ENCODE assay signal across 8 cellular contexts in genomic region chr9:34603610-34604231, GRCh38. TPM values are rescaled to one million over a fixed set of nuclear protein-coding genes. Genes with fewer than 3 reads are reported as not detected.
DNase-seq lines count a peak whose midpoint lies in the region; ATAC-seq, FAIRE-seq and TF ChIP-seq lines count a peak whose summit lies in the region.

No MANE protein-coding gene starts in this region.

- H3K36me3 Mint-ChIP-seq in WTC11, result no peaks in the 10 kb centered on the region

- peaks cover 9% of the 10 kb centered on the region for H3K4me1 Mint-ChIP-seq in WTC11

- in situ Hi-C loops in mammary epithelial cell (cut with MboI; ENCODE audit: low sequenced_read_pairs in 2 of 2), result loop anchor here in 1 of 2 donors (5.0 to 10.0 kb wide), 2 partner anchors 61 to 169 kb away; no protein-coding TSS in a partner anchor

- peak; percentile 96 for FAIRE-seq in keratinocyte (lab: Jason Lieb, UNC)

- no peak overlapping the region for H3K27ac Mint-ChIP-seq in WTC11

- H3K27ac ChIP-seq in mammary epithelial cell (ENCODE audit: insufficient read depth, low read depth, low read length), result no peak overlapping the region
- H3K27ac ChIP-seq in keratinocyte (ENCODE audit: control insufficient read depth, insufficient read depth, low read length), result no peak overlapping the region

- no peak overlapping the region for H3K4me3 Mint-ChIP-seq in WTC11

- H3K9me3 ChIP-seq in mammary epithelial cell (replicated peaks; ENCODE audit: insufficient read depth, low read length) (no peaks in the 10 kb centered on the region), keratinocyte (ENCODE audit: control insufficient read depth, low read depth, low read length) (no peaks in the 10 kb centered on the region)

- intact Hi-C loops in mammary epithelial cell (cut with micrococcal nuclease), result loop anchor here (1.0 to 5.0 kb wide), 8 partner anchors 55 to 529 kb away; partner anchors contain the start of gene MYORG

- H3K9ac ChIP-seq in mammary epithelial cell (ENCODE audit: insufficient read depth, low read length) (no peak overlapping the region), keratinocyte (ENCODE audit: control insufficient read depth, extremely low read depth, insufficient read depth, low read length) (no peak overlapping the region)

- dilution Hi-C loops in mammary epithelial cell (cut with HindIII; ENCODE audit: low sequenced_read_pairs) (no loop called here), keratinocyte (cut with MboI; ENCODE audit: extremely low pct_ligation_motif_present, low sequenced_read_pairs) (no loop called here)

- no peaks in the 10 kb centered on the region for H3K9me1 ChIP-seq in keratinocyte (ENCODE audit: control insufficient read depth, extremely low read depth, insufficient read depth, low read length)

- no peaks in the 10 kb centered on the region for H3K9me3 Mint-ChIP-seq in WTC11

- POLR2A ChIA-PET in WTC11 (lab: Charles Lee), result interaction anchor here (1.0 kb wide), 1 partner anchor 13 kb away, joined by 3 read pairs; no protein-coding TSS in a partner anchor

- H3K4me2 ChIP-seq in mammary epithelial cell (ENCODE audit: insufficient read depth, low read depth, low read length), result no peak overlapping the region
- H3K4me2 ChIP-seq in keratinocyte (ENCODE audit: control insufficient read depth, extremely low read depth, insufficient read depth, low read depth, low read length), result no peak overlapping the region

- H3K36me3 ChIP-seq in mammary epithelial cell (ENCODE audit: insufficient read depth, low read length) (no peaks in the 10 kb centered on the region), keratinocyte (ENCODE audit: control insufficient read depth in 2 of 2, extremely low read depth in 1 of 2, insufficient read depth in 2 of 2, low read length in 2 of 2) (no peaks in the 10 kb centered on the region)

- no peaks in the 10 kb centered on the region for H3K27me3 ChIP-seq in mammary epithelial cell (ENCODE audit: insufficient read depth, low read length)
- H3K27me3 ChIP-seq in keratinocyte (ENCODE audit: control insufficient read depth, extremely low read depth, insufficient read depth, low read length), result no peaks in the 10 kb centered on the region

- no TSS peak for BruUV-seq in mammary epithelial cell (replicated peaks; lab: Mats Ljungman, UMichigan)

- WGBS in mammary epithelial cell (ENCODE audit: low coverage, missing lambda C conversion rate), result 63% methylated on average over 3 of the region's 4 CpGs

- H3K79me2 ChIP-seq in mammary epithelial cell (ENCODE audit: insufficient read depth, low read length), result no peaks in the 10 kb centered on the region
- H3K79me2 ChIP-seq in keratinocyte (ENCODE audit: control insufficient read depth, insufficient read depth, low read length), result no peaks in the 10 kb centered on the region

- no peaks in the 10 kb centered on the region for H4K20me1 ChIP-seq in mammary epithelial cell (ENCODE audit: insufficient read depth, low read length)
- H4K20me1 ChIP-seq in keratinocyte (ENCODE audit: control insufficient read depth, extremely low read depth, insufficient read depth, low read length), result no peaks in the 10 kb centered on the region

- H3K4me1 ChIP-seq in mammary epithelial cell (ENCODE audit: insufficient read depth, low read length), result peaks cover 15% of the 10 kb centered on the region
- peaks cover 18% of the 10 kb centered on the region for H3K4me1 ChIP-seq in keratinocyte (ENCODE audit: control insufficient read depth, extremely low read depth, insufficient read depth, low read length)

- CTCF ChIA-PET in WTC11 (lab: Charles Lee), result interaction anchor here (0.6 to 7.0 kb wide), 61 partner anchors 9 to 348 kb away, joined by 3 to 96 read pairs (median 5); partner anchors contain the start of genes ARID3C, DCTN3, DNAI1 and ENHO
- CTCF ChIA-PET in mammary epithelial cell (lab: Charles Lee; ENCODE audit: low non-redundant PET), result interaction anchor here (0.5 to 1.0 kb wide), 6 partner anchors 56 to 351 kb away, joined by 3 to 7 read pairs (median 3); no protein-coding TSS in a partner anchor

- H3K4me3 ChIP-seq in mammary epithelial cell (replicated peaks in 1 of 3; ENCODE audit: insufficient read depth in 1 of 3, low read depth in 2 of 3, low read length in 3 of 3), result no peak overlapping the region
- no peak overlapping the region for H3K4me3 ChIP-seq in keratinocyte (ENCODE audit: control insufficient read depth in 2 of 3, extremely low read depth in 1 of 3, insufficient read depth in 2 of 3, low read depth in 1 of 3, low read length in 3 of 3)

- TF ChIP-seq POLR2A in GM18505 (IDR thresholded peaks at IDR 0.05; ENCODE audit: borderline replicate concordance, extremely low read depth, insufficient read depth, insufficient read length), result no peak

- no peaks in the 10 kb centered on the region; the same call in 1 of the 2 replicates for H3K27me3 Mint-ChIP-seq in WTC11 (ENCODE audit: low read depth)

- DNase-seq in GDM1 (lab: John Stamatoyannopoulos, UW) (peak; percentile 52), NCI-H2196 (lab: John Stamatoyannopoulos, UW; ENCODE audit: unreplicated experiment) (peak; percentile 84), WTC11 (ENCODE audit: low spot score) (peak; percentile 96), mammary epithelial cell (peak; percentile 54), keratinocyte (ENCODE audit: low read depth, low spot score) (no peak)
- peak; percentile 87 to 88 for DNase-seq in stimulated activated CD4-positive, alpha-beta T cell treated with anti-CD3 and anti-CD28 coated beads, Interleukin-2, amount 100 ng/mL, for 24 hours

- H2AFZ ChIP-seq in mammary epithelial cell (ENCODE audit: low read depth, low read length) (no peak overlapping the region), keratinocyte (ENCODE audit: control insufficient read depth, low read length) (no peak overlapping the region)

- ATAC-seq in HG02885 (IDR thresholded peaks at IDR 0.05; ENCODE audit: poor library complexity, unreplicated experiment), result peak; percentile 61
- peak; percentile 93 for ATAC-seq in WTC11
- ATAC-seq in GM18505 (IDR thresholded peaks at IDR 0.05; ENCODE audit: unreplicated experiment), result no peak

- TF ChIP-seq CTCF in WTC11 (IDR thresholded peaks at IDR 0.05) (peak; percentile 94), mammary epithelial cell (conservative IDR thresholded peaks at IDR 0.05 in 1 of 2, IDR thresholded peaks at IDR 0.05 in 1 of 2; ENCODE audit: extremely low read depth in 1 of 2, insufficient read depth in 1 of 2, low read depth in 1 of 2, low read length in 2 of 2) (peak; percentile 92 to 96), keratinocyte (optimal IDR thresholded peaks at IDR 0.05 in 1 of 3, IDR thresholded peaks at IDR 0.05 in 1 of 3, conservative IDR thresholded peaks at IDR 0.05 in 1 of 3; ENCODE audit: extremely low read depth in 1 of 3, insufficient read depth in 2 of 3, low read length in 3 of 3) (peak; percentile 84 to 97 (median 95))

RNA-seq across cellular contexts. Expression of gene RPP25L, which starts 8.2 kb away (rescaled TPM):
- 24.5 to 35.9 TPM (median 31.4 TPM) in 3 replicates for total RNA-seq in WTC11 (2021)
- total RNA-seq in mammary epithelial cell, result 10 to 100 TPM; 12.5 to 31.7 TPM
- polyA plus RNA-seq in mammary epithelial cell, result 44.5 TPM
- 29.1 TPM for polyA minus RNA-seq in mammary epithelial cell
- 21.9 to 37.0 TPM (median 23.4 TPM) in 3 replicates for polyA plus RNA-seq in keratinocyte
- polyA plus RNA-seq in keratinocyte (2011; ENCODE audit: low read depth), result 11.6 TPM
- 18.1 and 29.3 TPM in 2 replicates for polyA plus RNA-seq in keratinocyte (2011; cell fraction: cytosol; rRNA removed)
- polyA plus RNA-seq in keratinocyte (2011; cell fraction: nucleus; rRNA removed), result 16.7 and 21.0 TPM in 2 replicates
- 19.6 and 22.4 TPM in 2 replicates for polyA plus RNA-seq in keratinocyte (2012; ENCODE audit: low replicate concordance)
- 6.8 to 13.4 TPM (median 10.4 TPM) in 3 replicates for polyA minus RNA-seq in keratinocyte
- 21.9 TPM for polyA minus RNA-seq in keratinocyte (2011; cell fraction: cytosol; rRNA and poly(A)+ RNA removed)
- polyA minus RNA-seq in keratinocyte (2011; cell fraction: nucleus; rRNA and poly(A)+ RNA removed), result 6.3 and 8.3 TPM in 2 replicates

RNA-seq across cellular contexts. Expression of gene CNTFR, which starts 14.2 kb away (rescaled TPM):
- total RNA-seq in WTC11 (2021) (8.7 to 18.0 TPM (median 9.9 TPM) in 3 replicates), mammary epithelial cell (not detected)
- polyA plus RNA-seq in mammary epithelial cell (not detected), keratinocyte (0.42 to 1.5 TPM (median 0.66 TPM) in 3 replicates)
- polyA minus RNA-seq in mammary epithelial cell (not detected), keratinocyte (0.76 to 2.2 TPM (median 1.0 TPM) in 3 replicates)
- polyA plus RNA-seq in keratinocyte (2011; ENCODE audit: low read depth), result not detected
- 0.60 and 2.1 TPM in 2 replicates for polyA plus RNA-seq in keratinocyte (2011; cell fraction: cytosol; rRNA removed)
- 1.9 and 4.1 TPM in 2 replicates for polyA plus RNA-seq in keratinocyte (2011; cell fraction: nucleus; rRNA removed)
- polyA plus RNA-seq in keratinocyte (2012; ENCODE audit: low replicate concordance), result 1.8 TPM in 1 of 2 replicates, not detected in the other
- polyA minus RNA-seq in keratinocyte (2011; cell fraction: cytosol; rRNA and poly(A)+ RNA removed), result not detected
- polyA minus RNA-seq in keratinocyte (2011; cell fraction: nucleus; rRNA and poly(A)+ RNA removed), result 1.7 TPM in 2 replicates

RNA-seq across cellular contexts. Expression of gene DCTN3, which starts 16.6 kb away (rescaled TPM):
- 23.8 to 28.7 TPM (median 27.5 TPM) in 3 replicates for total RNA-seq in WTC11 (2021)
- total RNA-seq in mammary epithelial cell, result 10 to 100 TPM; 53.8 to 91.3 TPM
- 142 TPM for polyA plus RNA-seq in mammary epithelial cell
- polyA minus RNA-seq in mammary epithelial cell, result 79.7 TPM
- polyA plus RNA-seq in keratinocyte, result 71.0 to 129 TPM (median 106 TPM) in 3 replicates
- 13.1 TPM for polyA plus RNA-seq in keratinocyte (2011; ENCODE audit: low read depth)
- polyA plus RNA-seq in keratinocyte (2011; cell fraction: cytosol; rRNA removed), result 97.7 and 102 TPM in 2 replicates
- polyA plus RNA-seq in keratinocyte (2011; cell fraction: nucleus; rRNA removed), result 71.2 and 72.3 TPM in 2 replicates
- polyA plus RNA-seq in keratinocyte (2012; ENCODE audit: low replicate concordance), result 101 and 106 TPM in 2 replicates
- 50.8 to 68.0 TPM (median 51.7 TPM) in 3 replicates for polyA minus RNA-seq in keratinocyte
- 43.0 TPM for polyA minus RNA-seq in keratinocyte (2011; cell fraction: cytosol; rRNA and poly(A)+ RNA removed)
- 13.6 TPM in 2 replicates for polyA minus RNA-seq in keratinocyte (2011; cell fraction: nucleus; rRNA and poly(A)+ RNA removed)

RNA-seq across cellular contexts. Expression of gene ARID3C, which starts 25.1 kb away (rescaled TPM):
- total RNA-seq in WTC11 (2021), result 0.14 to 0.23 TPM (median 0.15 TPM) in 3 replicates
- under 1 TPM in 1 of 2 donors, not detected in 1; 0.17 TPM for total RNA-seq in mammary epithelial cell
- not detected for polyA plus RNA-seq in mammary epithelial cell
- not detected for polyA minus RNA-seq in mammary epithelial cell
- 0.03 to 0.05 TPM in 2 of 3 replicates, not detected in the other for polyA plus RNA-seq in keratinocyte
- 0.37 TPM for polyA plus RNA-seq in keratinocyte (2011; ENCODE audit: low read depth)
- not detected in 2 replicates for polyA plus RNA-seq in keratinocyte (2011; cell fraction: cytosol; rRNA removed)
- polyA plus RNA-seq in keratinocyte (2011; cell fraction: nucleus; rRNA removed), result 0.16 TPM in 1 of 2 replicates, not detected in the other
- 0.23 TPM in 1 of 2 replicates, not detected in the other for polyA plus RNA-seq in keratinocyte (2012; ENCODE audit: low replicate concordance)
- polyA minus RNA-seq in keratinocyte, result not detected in 3 replicates
- polyA minus RNA-seq in keratinocyte (2011; cell fraction: cytosol; rRNA and poly(A)+ RNA removed), result not detected
- not detected in 2 replicates for polyA minus RNA-seq in keratinocyte (2011; cell fraction: nucleus; rRNA and poly(A)+ RNA removed)

RNA-seq across cellular contexts. Expression of gene SIGMAR1, which starts 33.9 kb away (rescaled TPM):
- total RNA-seq in WTC11 (2021), result 108 to 116 TPM (median 109 TPM) in 3 replicates
- 100 to 1,000 TPM in 1 of 2 donors, 10 to 100 TPM in 1; 83.0 to 131 TPM for total RNA-seq in mammary epithelial cell
- polyA plus RNA-seq in mammary epithelial cell, result 165 TPM
- polyA minus RNA-seq in mammary epithelial cell, result 139 TPM
- 60.1 to 110 TPM (median 74.9 TPM) in 3 replicates for polyA plus RNA-seq in keratinocyte
- polyA plus RNA-seq in keratinocyte (2011; ENCODE audit: low read depth), result 11.0 TPM
- 103 and 134 TPM in 2 replicates for polyA plus RNA-seq in keratinocyte (2011; cell fraction: cytosol; rRNA removed)
- polyA plus RNA-seq in keratinocyte (2011; cell fraction: nucleus; rRNA removed), result 83.6 and 107 TPM in 2 replicates
- polyA plus RNA-seq in keratinocyte (2012; ENCODE audit: low replicate concordance), result 76.0 and 140 TPM in 2 replicates
- 49.1 to 180 TPM (median 68.5 TPM) in 3 replicates for polyA minus RNA-seq in keratinocyte
- 83.6 TPM for polyA minus RNA-seq in keratinocyte (2011; cell fraction: cytosol; rRNA and poly(A)+ RNA removed)
- 42.2 and 45.8 TPM in 2 replicates for polyA minus RNA-seq in keratinocyte (2011; cell fraction: nucleus; rRNA and poly(A)+ RNA removed)
